Comparison of ENCODE assay signal across 1 cellular context in the genomic region with DNA sequence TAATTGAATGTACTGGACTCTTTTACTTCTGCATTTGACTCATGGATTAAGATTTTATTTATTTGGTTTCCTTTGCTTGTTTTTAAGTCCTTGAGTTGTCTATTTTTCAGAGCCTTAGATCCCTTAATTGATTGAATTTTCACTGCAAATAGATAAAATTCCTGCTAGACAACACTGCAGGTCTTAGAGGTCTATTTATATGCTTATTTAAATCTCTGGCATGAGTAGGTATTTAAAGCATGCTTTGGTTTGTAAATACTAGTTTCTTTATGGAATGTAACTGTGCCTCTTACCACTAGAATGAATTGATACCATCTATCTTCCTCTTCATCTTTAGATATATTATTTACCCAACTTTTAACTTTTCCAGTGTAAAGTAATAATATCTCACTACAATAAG.
TF ChIP-seq lines count a peak whose summit lies in the region.

No MANE protein-coding gene starts in this region.

TF ChIP-seq in GM23338, 12 proteins besides CTCF, POLR2A, EP300 and RAD21 (continued from another document):
- TF ChIP-seq, protein P1, sequence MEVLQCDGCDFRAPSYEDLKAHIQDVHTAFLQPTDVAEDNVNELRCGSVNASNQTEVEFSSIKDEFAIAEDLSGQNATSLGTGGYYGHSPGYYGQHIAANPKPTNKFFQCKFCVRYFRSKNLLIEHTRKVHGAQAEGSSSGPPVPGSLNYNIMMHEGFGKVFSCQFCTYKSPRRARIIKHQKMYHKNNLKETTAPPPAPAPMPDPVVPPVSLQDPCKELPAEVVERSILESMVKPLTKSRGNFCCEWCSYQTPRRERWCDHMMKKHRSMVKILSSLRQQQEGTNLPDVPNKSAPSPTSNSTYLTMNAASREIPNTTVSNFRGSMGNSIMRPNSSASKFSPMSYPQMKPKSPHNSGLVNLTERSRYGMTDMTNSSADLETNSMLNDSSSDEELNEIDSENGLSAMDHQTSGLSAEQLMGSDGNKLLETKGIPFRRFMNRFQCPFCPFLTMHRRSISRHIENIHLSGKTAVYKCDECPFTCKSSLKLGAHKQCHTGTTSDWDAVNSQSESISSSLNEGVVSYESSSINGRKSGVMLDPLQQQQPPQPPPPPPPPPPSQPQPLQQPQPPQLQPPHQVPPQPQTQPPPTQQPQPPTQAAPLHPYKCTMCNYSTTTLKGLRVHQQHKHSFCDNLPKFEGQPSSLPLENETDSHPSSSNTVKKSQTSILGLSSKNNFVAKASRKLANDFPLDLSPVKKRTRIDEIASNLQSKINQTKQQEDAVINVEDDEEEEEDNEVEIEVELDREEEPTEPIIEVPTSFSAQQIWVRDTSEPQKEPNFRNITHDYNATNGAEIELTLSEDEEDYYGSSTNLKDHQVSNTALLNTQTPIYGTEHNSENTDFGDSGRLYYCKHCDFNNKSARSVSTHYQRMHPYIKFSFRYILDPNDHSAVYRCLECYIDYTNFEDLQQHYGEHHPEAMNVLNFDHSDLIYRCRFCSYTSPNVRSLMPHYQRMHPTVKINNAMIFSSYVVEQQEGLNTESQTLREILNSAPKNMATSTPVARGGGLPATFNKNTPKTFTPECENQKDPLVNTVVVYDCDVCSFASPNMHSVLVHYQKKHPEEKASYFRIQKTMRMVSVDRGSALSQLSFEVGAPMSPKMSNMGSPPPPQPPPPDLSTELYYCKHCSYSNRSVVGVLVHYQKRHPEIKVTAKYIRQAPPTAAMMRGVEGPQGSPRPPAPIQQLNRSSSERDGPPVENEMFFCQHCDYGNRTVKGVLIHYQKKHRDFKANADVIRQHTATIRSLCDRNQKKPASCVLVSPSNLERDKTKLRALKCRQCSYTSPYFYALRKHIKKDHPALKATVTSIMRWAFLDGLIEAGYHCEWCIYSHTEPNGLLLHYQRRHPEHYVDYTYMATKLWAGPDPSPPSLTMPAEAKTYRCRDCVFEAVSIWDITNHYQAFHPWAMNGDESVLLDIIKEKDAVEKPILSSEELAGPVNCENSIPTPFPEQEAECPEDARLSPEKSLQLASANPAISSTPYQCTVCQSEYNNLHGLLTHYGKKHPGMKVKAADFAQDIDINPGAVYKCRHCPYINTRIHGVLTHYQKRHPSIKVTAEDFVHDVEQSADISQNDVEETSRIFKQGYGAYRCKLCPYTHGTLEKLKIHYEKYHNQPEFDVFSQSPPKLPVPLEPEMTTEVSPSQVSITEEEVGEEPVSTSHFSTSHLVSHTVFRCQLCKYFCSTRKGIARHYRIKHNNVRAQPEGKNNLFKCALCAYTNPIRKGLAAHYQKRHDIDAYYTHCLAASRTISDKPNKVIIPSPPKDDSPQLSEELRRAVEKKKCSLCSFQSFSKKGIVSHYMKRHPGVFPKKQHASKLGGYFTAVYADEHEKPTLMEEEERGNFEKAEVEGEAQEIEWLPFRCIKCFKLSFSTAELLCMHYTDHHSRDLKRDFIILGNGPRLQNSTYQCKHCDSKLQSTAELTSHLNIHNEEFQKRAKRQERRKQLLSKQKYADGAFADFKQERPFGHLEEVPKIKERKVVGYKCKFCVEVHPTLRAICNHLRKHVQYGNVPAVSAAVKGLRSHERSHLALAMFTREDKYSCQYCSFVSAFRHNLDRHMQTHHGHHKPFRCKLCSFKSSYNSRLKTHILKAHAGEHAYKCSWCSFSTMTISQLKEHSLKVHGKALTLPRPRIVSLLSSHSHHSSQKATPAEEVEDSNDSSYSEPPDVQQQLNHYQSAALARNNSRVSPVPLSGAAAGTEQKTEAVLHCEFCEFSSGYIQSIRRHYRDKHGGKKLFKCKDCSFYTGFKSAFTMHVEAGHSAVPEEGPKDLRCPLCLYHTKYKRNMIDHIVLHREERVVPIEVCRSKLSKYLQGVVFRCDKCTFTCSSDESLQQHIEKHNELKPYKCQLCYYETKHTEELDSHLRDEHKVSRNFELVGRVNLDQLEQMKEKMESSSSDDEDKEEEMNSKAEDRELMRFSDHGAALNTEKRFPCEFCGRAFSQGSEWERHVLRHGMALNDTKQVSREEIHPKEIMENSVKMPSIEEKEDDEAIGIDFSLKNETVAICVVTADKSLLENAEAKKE (CRISPR knock-in tag; IDR thresholded peaks at IDR 0.05): no peak
- TF ChIP-seq, protein P2, sequence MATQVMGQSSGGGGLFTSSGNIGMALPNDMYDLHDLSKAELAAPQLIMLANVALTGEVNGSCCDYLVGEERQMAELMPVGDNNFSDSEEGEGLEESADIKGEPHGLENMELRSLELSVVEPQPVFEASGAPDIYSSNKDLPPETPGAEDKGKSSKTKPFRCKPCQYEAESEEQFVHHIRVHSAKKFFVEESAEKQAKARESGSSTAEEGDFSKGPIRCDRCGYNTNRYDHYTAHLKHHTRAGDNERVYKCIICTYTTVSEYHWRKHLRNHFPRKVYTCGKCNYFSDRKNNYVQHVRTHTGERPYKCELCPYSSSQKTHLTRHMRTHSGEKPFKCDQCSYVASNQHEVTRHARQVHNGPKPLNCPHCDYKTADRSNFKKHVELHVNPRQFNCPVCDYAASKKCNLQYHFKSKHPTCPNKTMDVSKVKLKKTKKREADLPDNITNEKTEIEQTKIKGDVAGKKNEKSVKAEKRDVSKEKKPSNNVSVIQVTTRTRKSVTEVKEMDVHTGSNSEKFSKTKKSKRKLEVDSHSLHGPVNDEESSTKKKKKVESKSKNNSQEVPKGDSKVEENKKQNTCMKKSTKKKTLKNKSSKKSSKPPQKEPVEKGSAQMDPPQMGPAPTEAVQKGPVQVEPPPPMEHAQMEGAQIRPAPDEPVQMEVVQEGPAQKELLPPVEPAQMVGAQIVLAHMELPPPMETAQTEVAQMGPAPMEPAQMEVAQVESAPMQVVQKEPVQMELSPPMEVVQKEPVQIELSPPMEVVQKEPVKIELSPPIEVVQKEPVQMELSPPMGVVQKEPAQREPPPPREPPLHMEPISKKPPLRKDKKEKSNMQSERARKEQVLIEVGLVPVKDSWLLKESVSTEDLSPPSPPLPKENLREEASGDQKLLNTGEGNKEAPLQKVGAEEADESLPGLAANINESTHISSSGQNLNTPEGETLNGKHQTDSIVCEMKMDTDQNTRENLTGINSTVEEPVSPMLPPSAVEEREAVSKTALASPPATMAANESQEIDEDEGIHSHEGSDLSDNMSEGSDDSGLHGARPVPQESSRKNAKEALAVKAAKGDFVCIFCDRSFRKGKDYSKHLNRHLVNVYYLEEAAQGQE (IDR thresholded peaks at IDR 0.05; ENCODE audit: unreplicated experiment): no peak
- no peak for TF ChIP-seq ZNF114 (CRISPR knock-in tag; IDR thresholded peaks at IDR 0.05)
- no peak for TF ChIP-seq EZH2phosphoT487 (IDR thresholded peaks at IDR 0.05; ENCODE audit: unreplicated experiment)
- no peak for TF ChIP-seq STAT1 (IDR thresholded peaks at IDR 0.05; ENCODE audit: unreplicated experiment)
